13 cellular contexts compared by ENCODE assay signal in genomic region chr2:216183459-216183858, GRCh38.
DNase-seq lines count a peak whose midpoint lies in the region; ATAC-seq and TF ChIP-seq lines count a peak whose summit lies in the region.
"Had no signal": no experiment of that assay in that cellular context is flagged by ENCODE, and none has a peak within 500 bp of the region (broad histone marks: within the 10 kb centered on the region; RNA-seq: fewer than 3 reads in every experiment).

No MANE protein-coding gene starts in this region.

- no peak for TF ChIP-seq POLR2A in body of pancreas (IDR thresholded peaks at IDR 0.05)

- no peak overlapping the region for H3K27ac ChIP-seq in body of pancreas
- H3K27ac ChIP-seq: KMS-11, pancreas had no signal

- H3K36me3 Mint-ChIP-seq in activated naive CD8-positive, alpha-beta T cell = peaks cover 28% of the 10 kb centered on the region
- peaks cover 63% of the 10 kb centered on the region for H3K36me3 Mint-ChIP-seq in activated naive CD8-positive, alpha-beta T cell treated with anti-CD3 and anti-CD28 coated beads, Interleukin-2, amount 50 U/mL, for 24 hours (ENCODE audit: low read depth)
- peaks cover 76% of the 10 kb centered on the region for H3K36me3 Mint-ChIP-seq in activated T-helper 2 cell treated with anti-CD3 and anti-CD28 coated beads, Interferon-gamma antibody, Interleukin-2, Interleukin-4, amounts not matched to agents 10 μg/mL and 5 μg/mL and 100 μg/mL, durations not matched to agents 14 hours and 24 hours and 36 hours (ENCODE audit: low read depth)

- no peak for TF ChIP-seq CTCF in body of pancreas (IDR thresholded peaks at IDR 0.05)
- TF ChIP-seq CTCF in GM10266 (IDR thresholded peaks at IDR 0.05; ENCODE audit: control insufficient read depth, insufficient read depth, low read depth, missing control alignments) = no peak

- peaks cover 0 to 2% of the 10 kb centered on the region in 2 donors for H3K36me3 ChIP-seq in body of pancreas (replicated peaks in 1 of 2; ENCODE audit: insufficient read depth in 1 of 2, low read depth in 2 of 2)

- intact Hi-C loops in activated T-helper 2 cell treated with anti-CD3 and anti-CD28 coated beads, Interferon-gamma antibody, Interleukin-2, Interleukin-4, amounts not matched to agents 10 μg/mL and 5 μg/mL and 100 μg/mL, durations not matched to agents 14 hours and 24 hours and 36 hours (cut with micrococcal nuclease) = no loop called here
- intact Hi-C loops in body of pancreas (cut with DNase I) = no loop called here

- H3K4me3 Mint-ChIP-seq in activated naive CD8-positive, alpha-beta T cell = no peak overlapping the region
- H3K4me3 Mint-ChIP-seq in activated naive CD8-positive, alpha-beta T cell treated with anti-CD3 and anti-CD28 coated beads, Interleukin-2, amount 50 U/mL, for 24 hours = no peak overlapping the region
- H3K4me3 Mint-ChIP-seq in activated T-helper 2 cell treated with anti-CD3 and anti-CD28 coated beads, Interferon-gamma antibody, Interleukin-2, Interleukin-4, amounts not matched to agents 10 μg/mL and 5 μg/mL and 100 μg/mL, durations not matched to agents 14 hours and 24 hours and 36 hours (ENCODE audit: low read depth) = no peak overlapping the region
- H3K4me3 Mint-ChIP-seq in stimulated activated naive CD8-positive, alpha-beta T cell treated with anti-CD3 and anti-CD28 coated beads, Interleukin-15, amount 100 ng/mL, for 72 hours = no peak overlapping the region

- H3K27me3 Mint-ChIP-seq in activated naive CD8-positive, alpha-beta T cell = no peaks in the 10 kb centered on the region
- no peaks in the 10 kb centered on the region for H3K27me3 Mint-ChIP-seq in activated naive CD8-positive, alpha-beta T cell treated with anti-CD3 and anti-CD28 coated beads, Interleukin-2, amount 50 U/mL, for 24 hours
- no peaks in the 10 kb centered on the region for H3K27me3 Mint-ChIP-seq in activated T-helper 2 cell treated with anti-CD3 and anti-CD28 coated beads, Interferon-gamma antibody, Interleukin-2, Interleukin-4, amounts not matched to agents 10 μg/mL and 5 μg/mL and 100 μg/mL, durations not matched to agents 14 hours and 24 hours and 36 hours (ENCODE audit: low read depth)
- no peaks in the 10 kb centered on the region for H3K27me3 Mint-ChIP-seq in stimulated activated naive CD8-positive, alpha-beta T cell treated with anti-CD3 and anti-CD28 coated beads, Interleukin-15, amount 100 ng/mL, for 72 hours

- H3K4me1 Mint-ChIP-seq in activated naive CD8-positive, alpha-beta T cell (ENCODE audit: low read depth) = peaks cover 77% of the 10 kb centered on the region
- peaks cover 72% of the 10 kb centered on the region for H3K4me1 Mint-ChIP-seq in activated naive CD8-positive, alpha-beta T cell treated with anti-CD3 and anti-CD28 coated beads, Interleukin-2, amount 50 U/mL, for 24 hours
- H3K4me1 Mint-ChIP-seq in activated T-helper 2 cell treated with anti-CD3 and anti-CD28 coated beads, Interferon-gamma antibody, Interleukin-2, Interleukin-4, amounts not matched to agents 10 μg/mL and 5 μg/mL and 100 μg/mL, durations not matched to agents 14 hours and 24 hours and 36 hours (ENCODE audit: low read depth) = peaks cover 51% of the 10 kb centered on the region
- peaks cover 81% of the 10 kb centered on the region for H3K4me1 Mint-ChIP-seq in stimulated activated naive CD8-positive, alpha-beta T cell treated with anti-CD3 and anti-CD28 coated beads, Interleukin-15, amount 100 ng/mL, for 72 hours

- peak overlapping the region; percentile 70 for H3K27ac Mint-ChIP-seq in activated naive CD8-positive, alpha-beta T cell
- no peak overlapping the region for H3K27ac Mint-ChIP-seq in activated naive CD8-positive, alpha-beta T cell treated with anti-CD3 and anti-CD28 coated beads, Interleukin-2, amount 50 U/mL, for 24 hours
- peak overlapping the region; percentile 62 for H3K27ac Mint-ChIP-seq in activated T-helper 2 cell treated with anti-CD3 and anti-CD28 coated beads, Interferon-gamma antibody, Interleukin-2, Interleukin-4, amounts not matched to agents 10 μg/mL and 5 μg/mL and 100 μg/mL, durations not matched to agents 14 hours and 24 hours and 36 hours
- peak overlapping the region; percentile 5 to 74 for H3K27ac Mint-ChIP-seq in stimulated activated naive CD8-positive, alpha-beta T cell treated with anti-CD3 and anti-CD28 coated beads, Interleukin-15, amount 100 ng/mL, for 72 hours

- H3K27me3 ChIP-seq in body of pancreas = no peaks in the 10 kb centered on the region
- H3K27me3 ChIP-seq: pancreas had no signal

- H3K9me3 ChIP-seq in body of pancreas = no peaks in the 10 kb centered on the region
- H3K9me3 ChIP-seq: pancreas had no signal

- DNase-seq in activated naive CD8-positive, alpha-beta T cell treated with anti-CD3 and anti-CD28 coated beads, Interleukin-2, amount 50 U/mL, for 24 hours = no peak
- no peak for DNase-seq in activated T-helper 2 cell treated with anti-CD3 and anti-CD28 coated beads, Interferon-gamma antibody, Interleukin-2, Interleukin-4, amounts not matched to agents 10 μg/mL and 5 μg/mL and 100 μg/mL, durations not matched to agents 14 hours and 24 hours and 36 hours (ENCODE audit: low spot score)
- DNase-seq in stimulated activated naive CD8-positive, alpha-beta T cell treated with anti-CD3 and anti-CD28 coated beads, Interleukin-15, amount 100 ng/mL, for 72 hours = no peak
- no peak for DNase-seq in body of pancreas
- DNase-seq in GM10266 (ENCODE audit: extremely low spot score) = no peak
- no peak for DNase-seq in 8988T
- DNase-seq: NCI-H510A; pancreas; stimulated activated CD4-positive, alpha-beta T cell treated with anti-CD3 and anti-CD28 coated beads, Interleukin-2, amount 100 ng/mL, for 48 hours; substantia nigra had no signal

- WGBS in body of pancreas, 2 donors = 63 to 89% methylated on average over 1 of the region's 1 CpG

- peaks cover 9% of the 10 kb centered on the region for H3K4me1 ChIP-seq in body of pancreas

- no peak for ATAC-seq in activated naive CD8-positive, alpha-beta T cell treated with anti-CD3 and anti-CD28 coated beads, Interleukin-2, amount 50 U/mL, for 24 hours
- peak; percentile 62 for ATAC-seq in HG03571 (IDR thresholded peaks at IDR 0.05; ENCODE audit: unreplicated experiment)
- ATAC-seq in stimulated activated naive CD8-positive, alpha-beta T cell treated with anti-CD3 and anti-CD28 coated beads, Interleukin-15, amount 100 ng/mL, for 72 hours = no peak
- ATAC-seq in body of pancreas = no peak

- H3K4me3 ChIP-seq in body of pancreas = no peak overlapping the region
- H3K4me3 ChIP-seq: pancreas had no signal

- H3K9me3 Mint-ChIP-seq in activated naive CD8-positive, alpha-beta T cell (ENCODE audit: low read depth) = no peaks in the 10 kb centered on the region
- H3K9me3 Mint-ChIP-seq in activated naive CD8-positive, alpha-beta T cell treated with anti-CD3 and anti-CD28 coated beads, Interleukin-2, amount 50 U/mL, for 24 hours = no peaks in the 10 kb centered on the region
- H3K9me3 Mint-ChIP-seq in activated T-helper 2 cell treated with anti-CD3 and anti-CD28 coated beads, Interferon-gamma antibody, Interleukin-2, Interleukin-4, amounts not matched to agents 10 μg/mL and 5 μg/mL and 100 μg/mL, durations not matched to agents 14 hours and 24 hours and 36 hours = no peaks in the 10 kb centered on the region
- no peaks in the 10 kb centered on the region for H3K9me3 Mint-ChIP-seq in stimulated activated naive CD8-positive, alpha-beta T cell treated with anti-CD3 and anti-CD28 coated beads, Interleukin-15, amount 100 ng/mL, for 72 hours
